ENCODE assay signal across 4 cellular contexts in the genomic region with DNA sequence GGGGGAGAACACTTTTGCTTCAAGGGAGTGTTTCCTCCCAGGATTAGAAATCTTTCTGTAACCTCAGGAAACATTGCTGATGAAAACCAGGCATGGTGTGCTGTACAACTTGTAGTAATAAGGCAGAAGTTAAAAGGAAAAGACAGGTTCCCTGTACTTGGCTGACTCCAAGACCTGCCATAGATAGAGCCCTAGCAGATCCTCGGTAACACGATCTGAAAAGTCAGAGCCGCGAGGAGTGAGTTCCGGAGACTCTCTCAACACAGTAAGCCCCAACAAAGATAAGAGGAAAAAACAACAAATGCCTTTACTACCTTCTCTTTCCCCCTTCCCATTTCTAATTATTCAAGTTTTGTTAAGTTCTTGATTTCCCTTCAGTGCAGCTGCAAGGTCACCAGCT. TPM values are rescaled to one million over a fixed set of nuclear protein-coding genes. Genes with fewer than 3 reads are reported as not detected.
"Had no signal": no experiment of that assay in that cellular context is flagged by ENCODE, and none has a peak within 500 bp of the region (broad histone marks: within the 10 kb centered on the region; RNA-seq: fewer than 3 reads in every experiment).

No MANE protein-coding gene starts in this region.

RNA-seq across cellular contexts. Expression of gene RNU1-4, which starts 7.3 kb away (rescaled TPM):
- total RNA-seq: myocyte had no signal
- polyA plus RNA-seq: hepatocyte, lung, mammary epithelial cell had no signal
